ENCODE assay signal across 27 cellular contexts in genomic region chr14:105215602-105216001, GRCh38.
"Had no signal": no experiment of that assay in that cellular context is flagged by ENCODE, and none has a peak within 500 bp of the region (broad histone marks: within the 10 kb centered on the region; RNA-seq: fewer than 3 reads in every experiment).

No MANE protein-coding gene starts in this region.

- H3K36me3 ChIP-seq: breast epithelium had no signal

- H3K27ac ChIP-seq: breast epithelium, right atrium auricular region, stomach, thyroid gland, upper lobe of right lung had no signal

- H3K4me1 ChIP-seq: breast epithelium, upper lobe of right lung had no signal

- H3K9me3 ChIP-seq: breast epithelium, right atrium auricular region, stomach, thyroid gland, upper lobe of right lung had no signal

- H3K9me3 Mint-ChIP-seq: activated CD8-positive, alpha-beta T cell treated with anti-CD3 and anti-CD28 coated beads for 36 hours; central memory CD8-positive, alpha-beta T cell; dendritic cell treated with granulocyte-macrophage colony-stimulating factor and Interleukin-4, amounts not matched to agents 40 ng/mL and 50 ng/mL, for 4 days; endodermal cell; naive thymus-derived CD8-positive, alpha-beta T cell; neural crest cell; stimulated activated naive B cell treated with anti-CD40 and anti-IgM and Interleukin-4, amounts not matched to agents 10 μg/mL and 1 μg/mL and 100 μg/mL, for 72 hours had no signal

- H3K4me1 Mint-ChIP-seq: endodermal cell, neural crest cell had no signal

- H3K27me3 ChIP-seq: breast epithelium, right atrium auricular region, stomach, thyroid gland, upper lobe of right lung had no signal

- DNase-seq: activated CD4-positive, alpha-beta T cell treated with anti-CD3 and anti-CD28 coated beads for 1 hour; activated CD4-positive, alpha-beta T cell treated with anti-CD3 and anti-CD28 coated beads, Interleukin-2, amount 50 U/mL, for 1 hour; activated CD8-positive, alpha-beta T cell treated with anti-CD3 and anti-CD28 coated beads for 36 hours; activated naive CD4-positive, alpha-beta T cell; activated T-cell treated with anti-CD3 and anti-CD28 coated beads, Interleukin-2, amount 50 U/mL, for 48 hours; amniotic stem cell; endodermal cell; foreskin fibroblast; head of caudate nucleus; hippocampal formation; kidney; left colon; midbrain; naive thymus-derived CD8-positive, alpha-beta T cell; stimulated activated CD4-positive, alpha-beta T cell treated with anti-CD3 and anti-CD28 coated beads, Interleukin-15, amount 100 ng/mL, for 24 hours; stimulated activated CD4-positive, alpha-beta T cell treated with anti-CD3 and anti-CD28 coated beads, Interleukin-2, amount 100 ng/mL, for 24 hours; stimulated activated naive B cell treated with anti-CD40 and anti-IgM and Interleukin-4, amounts not matched to agents 10 μg/mL and 1 μg/mL and 100 μg/mL, for 72 hours; stomach; T-helper 17 cell; T1000; thyroid gland; upper lobe of right lung had no signal

- FAIRE-seq: kidney had no signal

- H3K4me3 ChIP-seq: breast epithelium, right atrium auricular region, stomach, thyroid gland, upper lobe of right lung had no signal

- H3K27me3 Mint-ChIP-seq: activated CD8-positive, alpha-beta T cell treated with anti-CD3 and anti-CD28 coated beads for 36 hours; central memory CD8-positive, alpha-beta T cell; dendritic cell treated with granulocyte-macrophage colony-stimulating factor and Interleukin-4, amounts not matched to agents 40 ng/mL and 50 ng/mL, for 4 days; naive thymus-derived CD8-positive, alpha-beta T cell; stimulated activated naive B cell treated with anti-CD40 and anti-IgM and Interleukin-4, amounts not matched to agents 10 μg/mL and 1 μg/mL and 100 μg/mL, for 72 hours; T-helper 17 cell had no signal

- H3K27ac Mint-ChIP-seq: activated CD8-positive, alpha-beta T cell treated with anti-CD3 and anti-CD28 coated beads for 36 hours; dendritic cell treated with granulocyte-macrophage colony-stimulating factor and Interleukin-4, amounts not matched to agents 40 ng/mL and 50 ng/mL, for 4 days; endodermal cell; naive thymus-derived CD8-positive, alpha-beta T cell; stimulated activated naive B cell treated with anti-CD40 and anti-IgM and Interleukin-4, amounts not matched to agents 10 μg/mL and 1 μg/mL and 100 μg/mL, for 72 hours; T-helper 17 cell had no signal

- H3K4me3 Mint-ChIP-seq: activated CD8-positive, alpha-beta T cell treated with anti-CD3 and anti-CD28 coated beads for 36 hours; central memory CD8-positive, alpha-beta T cell; dendritic cell treated with granulocyte-macrophage colony-stimulating factor and Interleukin-4, amounts not matched to agents 40 ng/mL and 50 ng/mL, for 4 days; endodermal cell; naive thymus-derived CD8-positive, alpha-beta T cell; neural crest cell; stimulated activated naive B cell treated with anti-CD40 and anti-IgM and Interleukin-4, amounts not matched to agents 10 μg/mL and 1 μg/mL and 100 μg/mL, for 72 hours; T-helper 17 cell had no signal
